In genomic region chr5:159050408-159051091, GRCh38 we compare ENCODE assay signal across 9 cellular contexts. TPM values are rescaled to one million over a fixed set of nuclear protein-coding genes. Genes with fewer than 3 reads are reported as not detected.
DNase-seq lines count a peak whose midpoint lies in the region; ATAC-seq and TF ChIP-seq lines count a peak whose summit lies in the region.
"Had no signal": no experiment of that assay in that cellular context is flagged by ENCODE, and none has a peak within 500 bp of the region (broad histone marks: within the 10 kb centered on the region; RNA-seq: fewer than 3 reads in every experiment).

No MANE protein-coding gene starts in this region.

- peaks cover 27% of the 10 kb centered on the region for H3K27me3 Mint-ChIP-seq in nephron (ENCODE audit: low read depth)

- peak overlapping the region; percentile 48 to 83 (median 82) for H3K27ac Mint-ChIP-seq in nephron

- H3K9me3 Mint-ChIP-seq in nephron: no peaks in the 10 kb centered on the region
- H3K9me3 Mint-ChIP-seq: central memory CD8-positive, alpha-beta T cell had no signal

- intact Hi-C loops in ascending aorta (cut with DNase I) (loop anchor here (2.0 kb wide), 1 partner anchor 50 kb away; no protein-coding TSS in a partner anchor), head of caudate nucleus (cut with DNase I) (no loop called here)

- H3K36me3 Mint-ChIP-seq in nephron (ENCODE audit: low read depth): peaks cover 15% of the 10 kb centered on the region

- peak overlapping the region; percentile 80 to 87 for H3K27ac ChIP-seq in ascending aorta

- H3K36me3 ChIP-seq in BE2C (no peaks in the 10 kb centered on the region), ascending aorta (no peaks in the 10 kb centered on the region)

- ATAC-seq in GM19438 (IDR thresholded peaks at IDR 0.05; ENCODE audit: low read depth, unreplicated experiment) (peak; percentile 43), HG03457 (IDR thresholded peaks at IDR 0.05; ENCODE audit: unreplicated experiment) (peak; percentile 49)

- no peaks in the 10 kb centered on the region for H3K27me3 ChIP-seq in BE2C
- no peaks in the 10 kb centered on the region for H3K27me3 ChIP-seq in ascending aorta

- no peak for TF ChIP-seq CTCF in BE2C (IDR thresholded peaks at IDR 0.05; ENCODE audit: low read depth, low read length)
- no peak for TF ChIP-seq CTCF in ascending aorta (IDR thresholded peaks at IDR 0.05)
- TF ChIP-seq CTCF in nephron (IDR thresholded peaks at IDR 0.05; ENCODE audit: unreplicated experiment in 3 of 3): no peak

- no peaks in the 10 kb centered on the region for H3K9me3 ChIP-seq in BE2C
- H3K9me3 ChIP-seq in ascending aorta: no peaks in the 10 kb centered on the region

- H3K4me3 ChIP-seq in BE2C (ENCODE audit: low read depth, low read length): peak overlapping the region; percentile 46
- peak overlapping the region; percentile 43 to 64 for H3K4me3 ChIP-seq in ascending aorta

- DNase-seq in BE2C (peak; percentile 33), ascending aorta (ENCODE audit: low spot score in 2 of 2) (peak in 1 of 2 donors; percentile 75), head of caudate nucleus (no peak), KG1 (lab: John Stamatoyannopoulos, UW) (no peak)
- no peak for DNase-seq in stimulated activated CD4-positive, alpha-beta T cell treated with anti-CD3 and anti-CD28 coated beads, Interleukin-15, amount 100 ng/mL, for 24 hours

- H3K4me1 Mint-ChIP-seq in nephron: peaks cover 51% of the 10 kb centered on the region
- H3K4me1 Mint-ChIP-seq: central memory CD8-positive, alpha-beta T cell had no signal

- peak overlapping the region; percentile 36 to 67 (median 37) for H3K4me3 Mint-ChIP-seq in nephron
- H3K4me3 Mint-ChIP-seq: central memory CD8-positive, alpha-beta T cell had no signal

- H3K4me1 ChIP-seq in BE2C: peaks cover 10% of the 10 kb centered on the region
- peaks cover 4 to 49% of the 10 kb centered on the region in 2 donors for H3K4me1 ChIP-seq in ascending aorta

RNA-seq across cellular contexts. Expression of gene EBF1, which starts 49.2 kb away (rescaled TPM):
- 28.8 TPM for polyA plus RNA-seq in BE2C (2012; ENCODE audit: insufficient read depth, insufficient read length, low read depth)
- 93.6 TPM for total RNA-seq in ascending aorta
